In genomic region chr17:68197997-68198930, GRCh38 we compare ENCODE assay signal across 8 cellular contexts. TPM values are rescaled to one million over a fixed set of nuclear protein-coding genes. Genes with fewer than 3 reads are reported as not detected.
DNase-seq lines count a peak whose midpoint lies in the region; ATAC-seq lines count a peak whose summit lies in the region.

No MANE protein-coding gene starts in this region.

- H3K27me3 ChIP-seq in BLaER1 = peaks cover 94% of the 10 kb centered on the region
- peaks cover 38 to 45% of the 10 kb centered on the region in 2 donors for H3K27me3 ChIP-seq in mucosa of rectum (ENCODE audit: control insufficient read depth in 2 of 2, insufficient read depth in 2 of 2, low read length in 2 of 2)

- no peaks in the 10 kb centered on the region for H3K9me3 Mint-ChIP-seq in activated naive CD8-positive, alpha-beta T cell treated with anti-CD3 and anti-CD28 coated beads, Interleukin-2, amount 10 ng/mL, durations not matched to agents 7 days and 5 days

- peaks cover 74% of the 10 kb centered on the region for H4K20me1 ChIP-seq in BLaER1

- POLR2A ChIA-PET in activated naive CD8-positive, alpha-beta T cell treated with anti-CD3 and anti-CD28 coated beads, Interleukin-2, amount 10 ng/mL, durations not matched to agents 7 days and 5 days (lab: Charles Lee) = interaction anchor here (1.5 to 6.8 kb wide), 2 partner anchors 16 to 50 kb away, joined by 5 to 44 read pairs; partner anchors contain the start of gene AMZ2

- H3K4me1 ChIP-seq in BLaER1 (peaks cover 54% of the 10 kb centered on the region), mucosa of rectum (ENCODE audit: control insufficient read depth in 2 of 2, insufficient read depth in 2 of 2, low read length in 2 of 2) (peaks cover 23 to 41% of the 10 kb centered on the region in 2 donors)

- H3K4me2 ChIP-seq in BLaER1 = peak overlapping the region; percentile 71

- H3K4me3 Mint-ChIP-seq in activated naive CD8-positive, alpha-beta T cell treated with anti-CD3 and anti-CD28 coated beads, Interleukin-2, amount 10 ng/mL, durations not matched to agents 7 days and 5 days = peak overlapping the region; percentile 55

- peaks cover 73% of the 10 kb centered on the region for H3K27me3 Mint-ChIP-seq in activated naive CD8-positive, alpha-beta T cell treated with anti-CD3 and anti-CD28 coated beads, Interleukin-2, amount 10 ng/mL, durations not matched to agents 7 days and 5 days

- no peak overlapping the region for H3K27ac Mint-ChIP-seq in activated naive CD8-positive, alpha-beta T cell treated with anti-CD3 and anti-CD28 coated beads, Interleukin-2, amount 10 ng/mL, durations not matched to agents 7 days and 5 days

- H3K9ac ChIP-seq in BLaER1 (no peak overlapping the region), mucosa of rectum (ENCODE audit: low read depth in 1 of 2, low read length in 2 of 2) (no peak overlapping the region)

- no peak for ATAC-seq in activated naive CD8-positive, alpha-beta T cell treated with anti-CD3 and anti-CD28 coated beads, Interleukin-2, amount 10 ng/mL, durations not matched to agents 7 days and 5 days (ENCODE audit: low read depth)
- ATAC-seq in HG03442 (IDR thresholded peaks at IDR 0.05; ENCODE audit: unreplicated experiment) = no peak
- ATAC-seq in HG03135 (IDR thresholded peaks at IDR 0.05; ENCODE audit: unreplicated experiment) = no peak
- ATAC-seq in GM21360 (IDR thresholded peaks at IDR 0.05; ENCODE audit: unreplicated experiment) = no peak

- peak overlapping the region; percentile 55 for H3K4me3 ChIP-seq in BLaER1
- H3K4me3 ChIP-seq in mucosa of rectum (ENCODE audit: low read length in 2 of 2) = peak overlapping the region; percentile 35 to 37

- peaks cover 18% of the 10 kb centered on the region for H3K4me1 Mint-ChIP-seq in activated naive CD8-positive, alpha-beta T cell treated with anti-CD3 and anti-CD28 coated beads, Interleukin-2, amount 10 ng/mL, durations not matched to agents 7 days and 5 days

- no peaks in the 10 kb centered on the region for H3K36me3 Mint-ChIP-seq in activated naive CD8-positive, alpha-beta T cell treated with anti-CD3 and anti-CD28 coated beads, Interleukin-2, amount 10 ng/mL, durations not matched to agents 7 days and 5 days

- no peaks in the 10 kb centered on the region for H3K9me3 ChIP-seq in BLaER1
- no peaks in the 10 kb centered on the region for H3K9me3 ChIP-seq in mucosa of rectum (ENCODE audit: control insufficient read depth in 2 of 2, low read length in 2 of 2)

- H3K36me3 ChIP-seq in BLaER1 (peaks cover 4% of the 10 kb centered on the region; the same call in 1 of the 2 replicates), mucosa of rectum (ENCODE audit: control insufficient read depth in 2 of 2, insufficient read depth in 2 of 2, low read length in 2 of 2) (no peaks in the 10 kb centered on the region)

- DNase-seq in HPDE6-E6E7 (ENCODE audit: extremely low spot score) (peak; percentile 72), hypothalamus (lab: John Stamatoyannopoulos, UW) (no peak)
- DNase-seq in activated naive CD8-positive, alpha-beta T cell treated with anti-CD3 and anti-CD28 coated beads, Interleukin-2, amount 10 ng/mL, durations not matched to agents 7 days and 5 days = peak; percentile 49

- no peak overlapping the region for H3K27ac ChIP-seq in BLaER1
- no peak overlapping the region for H3K27ac ChIP-seq in mucosa of rectum (ENCODE audit: low read depth in 2 of 2, low read length in 2 of 2)

RNA-seq across cellular contexts. Expression of gene AMZ2, which starts 49.6 kb away (rescaled TPM):
- total RNA-seq in activated naive CD8-positive, alpha-beta T cell treated with anti-CD3 and anti-CD28 coated beads, Interleukin-2, amount 10 ng/mL, durations not matched to agents 7 days and 5 days = 10 to 100 TPM; 84.2 to 84.5 TPM

Comparison
In these comparisons a context has a peak if more than half of its experiments do, and no peak if none do; other contexts are left out.
1. DNase-seq: peak in HPDE6-E6E7 (single experiment) and activated naive CD8-positive, alpha-beta T cell treated with anti-CD3 and anti-CD28 coated beads, Interleukin-2, amount 10 ng/mL, durations not matched to agents 7 days and 5 days (single experiment); none in hypothalamus (0 of 51).